Comparison of ENCODE assay signal across 8 cellular contexts in the genomic region with DNA sequence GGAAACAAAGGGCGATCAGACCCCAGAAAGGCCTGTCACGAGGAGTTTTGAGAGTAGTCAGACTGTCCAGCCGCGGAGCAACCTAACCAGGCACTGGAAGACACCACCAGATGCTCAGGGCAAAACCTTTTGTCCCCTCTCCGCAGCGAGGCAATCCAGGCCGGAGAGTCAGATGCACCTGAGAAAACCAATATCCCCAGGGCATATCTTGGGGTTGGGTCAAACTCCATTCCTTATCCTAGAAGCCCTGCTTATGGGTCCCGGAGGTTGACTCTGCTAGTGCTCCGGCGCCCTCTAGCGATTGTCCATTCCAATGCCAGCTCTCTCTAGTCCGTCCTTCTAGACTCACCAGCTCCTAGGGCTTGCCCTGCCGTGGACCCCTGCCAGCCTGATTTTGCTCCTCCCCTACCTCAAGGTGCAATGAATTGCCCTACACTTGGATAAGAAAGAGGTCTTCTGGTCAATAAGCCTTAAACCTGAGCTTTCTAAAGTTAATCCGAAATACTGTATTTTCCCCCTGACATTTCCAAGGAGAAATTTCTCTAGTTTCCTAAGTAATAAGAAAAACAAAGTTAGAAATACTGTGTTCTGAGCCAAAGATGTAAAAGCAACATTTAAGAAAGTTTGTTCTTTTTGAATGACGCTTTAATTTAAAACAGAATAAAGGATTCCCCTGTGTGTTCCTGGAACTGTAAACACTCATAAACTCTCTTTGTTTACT. TPM values are rescaled to one million over a fixed set of nuclear protein-coding genes. Genes with fewer than 3 reads are reported as not detected.
A peak's percentile ranks its signal among the peaks of the same experiment; 100 is the strongest.
DNase-seq lines count a peak whose midpoint lies in the region; ATAC-seq and TF ChIP-seq lines count a peak whose summit lies in the region.

No MANE protein-coding gene starts in this region.

- H3K4me3 Mint-ChIP-seq in activated T-helper 2 cell treated with anti-CD3 and anti-CD28 coated beads, Interferon-gamma antibody, Interleukin-2, Interleukin-4, amounts not matched to agents 10 μg/mL and 5 μg/mL and 100 μg/mL, durations not matched to agents 14 hours and 24 hours and 36 hours (ENCODE audit: low read depth), result no peak overlapping the region

- H3K36me3 Mint-ChIP-seq in activated T-helper 2 cell treated with anti-CD3 and anti-CD28 coated beads, Interferon-gamma antibody, Interleukin-2, Interleukin-4, amounts not matched to agents 10 μg/mL and 5 μg/mL and 100 μg/mL, durations not matched to agents 14 hours and 24 hours and 36 hours (ENCODE audit: low read depth), result no peaks in the 10 kb centered on the region

- H3K4me3 ChIP-seq in LNCaP clone FGC (ENCODE audit: low read depth, low read length) (peak overlapping the region; percentile 15; the same call in 1 of the 2 replicates), Panc1 (ENCODE audit: low read depth in 2 of 2, low read length in 2 of 2) (no peak overlapping the region), upper lobe of right lung (no peak overlapping the region)

- no peaks in the 10 kb centered on the region for H3K9me3 ChIP-seq in Panc1 (ENCODE audit: control insufficient read depth, insufficient read depth, low read depth, low read length)
- H3K9me3 ChIP-seq in upper lobe of right lung, result no peaks in the 10 kb centered on the region

- H3K27me3 ChIP-seq in Panc1 (ENCODE audit: control insufficient read depth, insufficient read depth, low read length), result peaks cover 23% of the 10 kb centered on the region
- peaks cover 31% of the 10 kb centered on the region for H3K27me3 ChIP-seq in upper lobe of right lung

- CTCF ChIA-PET in Panc1 (lab: Charles Lee), result no interaction called here

- peaks cover 3% of the 10 kb centered on the region for H3K4me1 Mint-ChIP-seq in activated T-helper 2 cell treated with anti-CD3 and anti-CD28 coated beads, Interferon-gamma antibody, Interleukin-2, Interleukin-4, amounts not matched to agents 10 μg/mL and 5 μg/mL and 100 μg/mL, durations not matched to agents 14 hours and 24 hours and 36 hours (ENCODE audit: low read depth)

- intact Hi-C loops in Panc1 (cut with micrococcal nuclease; ENCODE audit: unreplicated experiment) (loop anchor here (1.0 to 5.0 kb wide), 3 partner anchors 234 to 997 kb away; no protein-coding TSS in a partner anchor), upper lobe of right lung (cut with DNase I) (no loop called here)
- intact Hi-C loops in activated T-helper 2 cell treated with anti-CD3 and anti-CD28 coated beads, Interferon-gamma antibody, Interleukin-2, Interleukin-4, amounts not matched to agents 10 μg/mL and 5 μg/mL and 100 μg/mL, durations not matched to agents 14 hours and 24 hours and 36 hours (cut with micrococcal nuclease), result loop anchor here (1.0 kb wide), 2 partner anchors 235 to 480 kb away; no protein-coding TSS in a partner anchor

- in situ Hi-C loops in Panc1 (cut with HindIII; ENCODE audit: low pct_unique_long_range_greater_than_20kb, low sequenced_read_pairs), result no loop called here

- POLR2A ChIA-PET in Panc1 (lab: Charles Lee), result no interaction called here

- TF ChIP-seq CTCF in LNCaP clone FGC (IDR thresholded peaks at IDR 0.05; ENCODE audit: control insufficient read depth, extremely low read depth, insufficient read depth) (peak; percentile 87), Panc1 (IDR thresholded peaks at IDR 0.05) (peak; percentile 98), upper lobe of right lung (IDR thresholded peaks at IDR 0.05) (peak; percentile 83)

- H3K27ac ChIP-seq in Panc1 (ENCODE audit: low read length) (no peak overlapping the region), upper lobe of right lung (no peak overlapping the region)

- H3K4me1 ChIP-seq in Panc1 (ENCODE audit: control insufficient read depth, insufficient read depth, low read length) (0 out of 2 replicates have a peak, but pooled peaks cover under 1% of the 10 kb centered on the region), upper lobe of right lung (no peaks in the 10 kb centered on the region)

- H3K9me3 Mint-ChIP-seq in activated T-helper 2 cell treated with anti-CD3 and anti-CD28 coated beads, Interferon-gamma antibody, Interleukin-2, Interleukin-4, amounts not matched to agents 10 μg/mL and 5 μg/mL and 100 μg/mL, durations not matched to agents 14 hours and 24 hours and 36 hours, result no peaks in the 10 kb centered on the region

- peak; percentile 74 for ATAC-seq in GM21737 (IDR thresholded peaks at IDR 0.05; ENCODE audit: unreplicated experiment)
- ATAC-seq in Panc1, result peak; percentile 98
- ATAC-seq in upper lobe of right lung, result peak; percentile 98

- peak; percentile 87 for DNase-seq in DMS53 (lab: John Stamatoyannopoulos, UW)
- DNase-seq in LNCaP clone FGC (ENCODE audit: low read depth), result peak; percentile 90
- peak; percentile 54 for DNase-seq in Panc1 (ENCODE audit: low read depth, low spot score)
- peak; percentile 44 for DNase-seq in activated T-helper 2 cell treated with anti-CD3 and anti-CD28 coated beads, Interferon-gamma antibody, Interleukin-2, Interleukin-4, amounts not matched to agents 10 μg/mL and 5 μg/mL and 100 μg/mL, durations not matched to agents 14 hours and 24 hours and 36 hours (ENCODE audit: low spot score)
- peak; percentile 54 for DNase-seq in foreskin melanocyte
- peak; percentile 62 for DNase-seq in occipital lobe (lab: John Stamatoyannopoulos, UW)
- DNase-seq in upper lobe of right lung, result peak; percentile 87

- H3K27ac Mint-ChIP-seq in activated T-helper 2 cell treated with anti-CD3 and anti-CD28 coated beads, Interferon-gamma antibody, Interleukin-2, Interleukin-4, amounts not matched to agents 10 μg/mL and 5 μg/mL and 100 μg/mL, durations not matched to agents 14 hours and 24 hours and 36 hours, result no peak overlapping the region

- peaks cover 34% of the 10 kb centered on the region for H3K27me3 Mint-ChIP-seq in activated T-helper 2 cell treated with anti-CD3 and anti-CD28 coated beads, Interferon-gamma antibody, Interleukin-2, Interleukin-4, amounts not matched to agents 10 μg/mL and 5 μg/mL and 100 μg/mL, durations not matched to agents 14 hours and 24 hours and 36 hours (ENCODE audit: low read depth)

- no TSS peak for BruUV-seq in Panc1 (replicated peaks; lab: Mats Ljungman, UMichigan)

- H3K36me3 ChIP-seq in Panc1 (ENCODE audit: control insufficient read depth, insufficient read depth, low read length) (no peaks in the 10 kb centered on the region), upper lobe of right lung (no peaks in the 10 kb centered on the region)

RNA-seq across cellular contexts. Expression of a gene that starts 5.5 kb away (rescaled TPM):
- not detected for total RNA-seq in Panc1 (2021; ENCODE audit: unreplicated experiment)
- not detected for polyA plus RNA-seq in Panc1 (2012; ENCODE audit: insufficient read length)
- not detected in 2 replicates for total RNA-seq in activated T-helper 2 cell treated with anti-CD3 and anti-CD28 coated beads, Interferon-gamma antibody, Interleukin-2, Interleukin-4, amounts not matched to agents 10 μg/mL and 5 μg/mL and 100 μg/mL, durations not matched to agents 14 hours and 24 hours and 36 hours
- 3.4 TPM for total RNA-seq in occipital lobe
- 0.26 TPM for total RNA-seq in upper lobe of right lung
